Comparison of ENCODE assay signal across 33 cellular contexts in the genomic region with DNA sequence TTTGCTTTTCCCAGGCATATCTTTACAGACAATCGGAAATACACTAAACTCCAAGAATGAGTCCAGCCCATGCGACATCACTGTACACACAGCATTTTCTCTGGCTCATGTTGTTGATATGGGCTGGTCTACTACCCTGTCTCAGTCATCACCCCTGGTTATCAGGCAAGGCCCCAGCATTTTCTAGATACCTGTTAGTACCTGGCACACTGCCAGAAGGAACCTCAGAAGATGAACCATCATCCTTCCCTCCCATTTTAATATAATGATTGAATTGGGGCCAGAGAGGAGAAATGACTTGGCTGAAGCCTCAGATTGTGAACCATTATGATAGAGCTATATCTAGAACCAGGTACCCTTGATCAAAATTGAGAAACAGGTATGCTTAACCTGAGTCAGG.
"Had no signal": no experiment of that assay in that cellular context is flagged by ENCODE, and none has a peak within 500 bp of the region (broad histone marks: within the 10 kb centered on the region; RNA-seq: fewer than 3 reads in every experiment).

No MANE protein-coding gene starts in this region.

- DNase-seq: activated B cell treated with CpG ODN at 0.5 μM for 24 hours; activated CD4-positive, alpha-beta memory T cell treated with anti-CD3 and anti-CD28 coated beads for 36 hours; activated CD4-positive, alpha-beta T cell treated with anti-CD3 and anti-CD28 coated beads for 48 hours; activated CD8-positive, alpha-beta memory T cell treated with anti-CD3 and anti-CD28 coated beads, Interleukin-2, amount 50 U/mL, for 48 hours; activated CD8-positive, alpha-beta T cell treated with anti-CD3 and anti-CD28 coated beads, Interleukin-2, amount 10 ng/mL, durations not matched to agents 7 days and 5 days; activated gamma-delta T cell; activated naive CD4-positive, alpha-beta T cell; activated naive CD4-positive, alpha-beta T cell treated with anti-CD3 and anti-CD28 coated beads, Interleukin-2, amount 10 ng/mL, durations not matched to agents 7 days and 5 days; activated naive CD8-positive, alpha-beta T cell treated with anti-CD3 and anti-CD28 coated beads, Interleukin-2, amount 10 ng/mL, durations not matched to agents 7 days and 5 days; activated T-cell treated with anti-CD3 and anti-CD28 coated beads for 4 hours; activated T-cell treated with anti-CD3 and anti-CD28 coated beads, Interleukin-2, amount 50 U/mL, for 24 hours; activated T-cell treated with anti-CD3 and anti-CD28 coated beads, Interleukin-2, amount 50 U/mL, for 72 hours; brain microvascular endothelial cell; caudate nucleus; cortex of kidney; dermis blood vessel endothelial cell; effector CD4-positive, alpha-beta T cell; effector memory CD8-positive, alpha-beta T cell; foreskin fibroblast; head of caudate nucleus; T-helper 1 cell; T-helper 17 cell; T1000; WERI-Rb-1 had no signal

- H3K36me3 ChIP-seq: ascending aorta, brain microvascular endothelial cell, WERI-Rb-1 had no signal

- H3K27ac Mint-ChIP-seq: activated B cell treated with CpG ODN at 0.5 μM for 24 hours; activated CD4-positive, alpha-beta memory T cell treated with anti-CD3 and anti-CD28 coated beads for 36 hours; activated CD8-positive, alpha-beta T cell treated with anti-CD3 and anti-CD28 coated beads, Interleukin-2, amount 10 ng/mL, durations not matched to agents 7 days and 5 days; activated naive CD4-positive, alpha-beta T cell treated with anti-CD3 and anti-CD28 coated beads, Interleukin-2, amount 10 ng/mL, durations not matched to agents 7 days and 5 days; activated naive CD4-positive, alpha-beta T cell treated with anti-CD3 and anti-CD28 coated beads, Interleukin-2, amount 50 U/mL, for 72 hours; activated naive CD8-positive, alpha-beta T cell treated with anti-CD3 and anti-CD28 coated beads, Interleukin-2, amount 10 ng/mL, durations not matched to agents 7 days and 5 days; activated T-cell treated with anti-CD3 and anti-CD28 coated beads, Interleukin-2, amount 50 U/mL, for 24 hours; activated T-cell treated with anti-CD3 and anti-CD28 coated beads, Interleukin-2, amount 50 U/mL, for 72 hours; effector memory CD8-positive, alpha-beta T cell; T-helper 17 cell; T-helper 2 cell treated with Interferon-gamma antibody and Interleukin-4, amounts not matched to agents 5 μg/mL and 100 μg/mL, for 36 hours had no signal

- H3K4me1 ChIP-seq: ascending aorta had no signal

- FAIRE-seq: colon, endometrium, endothelial cell of umbilical vein, frontal cortex had no signal

- ATAC-seq: activated CD4-positive, CD25-positive, alpha-beta regulatory T cell treated with anti-CD3 and anti-CD28 coated beads, Interleukin-2, amount 50 U/mL, for 24 hours; activated CD8-positive, alpha-beta T cell treated with anti-CD3 and anti-CD28 coated beads, Interleukin-2, amount 10 ng/mL, durations not matched to agents 7 days and 5 days; activated naive CD4-positive, alpha-beta T cell treated with anti-CD3 and anti-CD28 coated beads, Interleukin-2, amount 50 U/mL, for 72 hours; activated T-cell treated with anti-CD3 and anti-CD28 coated beads, Interleukin-2, amount 50 U/mL, for 72 hours; effector memory CD8-positive, alpha-beta T cell; esophagus mucosa; T-helper 17 cell had no signal

- H3K36me3 Mint-ChIP-seq: activated CD4-positive, alpha-beta memory T cell treated with anti-CD3 and anti-CD28 coated beads for 36 hours; activated naive CD4-positive, alpha-beta T cell treated with anti-CD3 and anti-CD28 coated beads, Interleukin-2, amount 10 ng/mL, durations not matched to agents 7 days and 5 days; activated naive CD4-positive, alpha-beta T cell treated with anti-CD3 and anti-CD28 coated beads, Interleukin-2, amount 50 U/mL, for 72 hours; activated naive CD8-positive, alpha-beta T cell treated with anti-CD3 and anti-CD28 coated beads, Interleukin-2, amount 10 ng/mL, durations not matched to agents 7 days and 5 days had no signal

- H3K4me3 Mint-ChIP-seq: activated B cell treated with CpG ODN at 0.5 μM for 24 hours; activated CD4-positive, alpha-beta memory T cell treated with anti-CD3 and anti-CD28 coated beads for 36 hours; activated CD8-positive, alpha-beta T cell treated with anti-CD3 and anti-CD28 coated beads, Interleukin-2, amount 10 ng/mL, durations not matched to agents 7 days and 5 days; activated naive CD4-positive, alpha-beta T cell treated with anti-CD3 and anti-CD28 coated beads, Interleukin-2, amount 10 ng/mL, durations not matched to agents 7 days and 5 days; activated naive CD8-positive, alpha-beta T cell treated with anti-CD3 and anti-CD28 coated beads, Interleukin-2, amount 10 ng/mL, durations not matched to agents 7 days and 5 days; activated T-cell treated with anti-CD3 and anti-CD28 coated beads, Interleukin-2, amount 50 U/mL, for 24 hours; activated T-cell treated with anti-CD3 and anti-CD28 coated beads, Interleukin-2, amount 50 U/mL, for 72 hours; effector memory CD8-positive, alpha-beta T cell; T-helper 17 cell; T-helper 2 cell treated with Interferon-gamma antibody and Interleukin-4, amounts not matched to agents 5 μg/mL and 100 μg/mL, for 36 hours had no signal

- H3K27me3 Mint-ChIP-seq: activated B cell treated with CpG ODN at 0.5 μM for 24 hours; activated CD4-positive, alpha-beta memory T cell treated with anti-CD3 and anti-CD28 coated beads for 36 hours; activated naive CD4-positive, alpha-beta T cell treated with anti-CD3 and anti-CD28 coated beads, Interleukin-2, amount 10 ng/mL, durations not matched to agents 7 days and 5 days; activated naive CD8-positive, alpha-beta T cell treated with anti-CD3 and anti-CD28 coated beads, Interleukin-2, amount 10 ng/mL, durations not matched to agents 7 days and 5 days; activated T-cell treated with anti-CD3 and anti-CD28 coated beads, Interleukin-2, amount 50 U/mL, for 24 hours; effector memory CD8-positive, alpha-beta T cell; T-helper 17 cell had no signal

- H3K4me3 ChIP-seq: ascending aorta had no signal

- H3K9me3 ChIP-seq: ascending aorta had no signal

- H3K27me3 ChIP-seq: ascending aorta, brain microvascular endothelial cell had no signal

- H3K4me1 Mint-ChIP-seq: activated B cell treated with CpG ODN at 0.5 μM for 24 hours; activated naive CD4-positive, alpha-beta T cell treated with anti-CD3 and anti-CD28 coated beads, Interleukin-2, amount 10 ng/mL, durations not matched to agents 7 days and 5 days; activated naive CD8-positive, alpha-beta T cell treated with anti-CD3 and anti-CD28 coated beads, Interleukin-2, amount 10 ng/mL, durations not matched to agents 7 days and 5 days; T-helper 17 cell had no signal

- H3K27ac ChIP-seq: ascending aorta, brain microvascular endothelial cell, WERI-Rb-1 had no signal
